9 cellular contexts compared by ENCODE assay signal in the genomic region with DNA sequence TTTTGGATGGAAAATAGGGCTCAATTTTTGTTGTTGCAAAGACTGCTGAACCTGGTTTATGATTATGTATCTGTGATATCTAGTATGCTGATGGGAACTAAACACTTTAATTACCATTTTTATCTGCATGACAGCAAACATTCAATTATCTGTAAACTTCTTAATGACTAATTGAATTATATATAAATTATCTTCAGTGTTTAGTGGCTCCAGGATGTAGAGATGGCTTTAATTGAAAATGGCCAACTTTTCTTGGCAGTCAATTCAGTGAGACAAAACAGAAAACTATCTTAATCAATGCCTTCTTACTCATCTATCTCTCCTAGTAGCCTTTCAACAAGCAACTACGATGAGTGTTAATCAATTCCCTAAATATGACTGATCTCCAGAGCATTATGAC.
"Had no signal": no experiment of that assay in that cellular context is flagged by ENCODE, and none has a peak within 500 bp of the region (broad histone marks: within the 10 kb centered on the region; RNA-seq: fewer than 3 reads in every experiment).

No MANE protein-coding gene starts in this region.

- H3K4me3 ChIP-seq: GM23248, GM23338, HAP-1 had no signal

- H3K4me2 ChIP-seq: GM23338 had no signal

- H3K9ac ChIP-seq: GM23248 had no signal

- H3K27ac ChIP-seq: GM23248 had no signal

- H3K9me3 ChIP-seq: HAP-1 had no signal

- H3K4me1 ChIP-seq: HAP-1 had no signal

- H2AFZ ChIP-seq: GM23248, GM23338 had no signal

- ATAC-seq: GM23338, HCT116 had no signal

- DNase-seq: GM23248, GOT3, H7, H9, HCEC 1CT, HFFc6 had no signal

- H3K36me3 ChIP-seq: HAP-1 had no signal
